ENCODE assay signal across 14 cellular contexts in genomic region chr1:8468751-8469150, GRCh38.
DNase-seq lines count a peak whose midpoint lies in the region; ATAC-seq and TF ChIP-seq lines count a peak whose summit lies in the region.
"Had no signal": no experiment of that assay in that cellular context is flagged by ENCODE, and none has a peak within 500 bp of the region (broad histone marks: within the 10 kb centered on the region; RNA-seq: fewer than 3 reads in every experiment).

No MANE protein-coding gene starts in this region.

- peaks cover 48% of the 10 kb centered on the region for H3K79me2 ChIP-seq in GM23338 (replicated peaks; ENCODE audit: insufficient read depth)

- no peak for ATAC-seq in GM23338
- ATAC-seq in left lobe of liver = peak; percentile 48
- peak in 3 of 4 donors; percentile 13 to 48 (median 33) for ATAC-seq in right lobe of liver
- ATAC-seq in HG03439 (IDR thresholded peaks at IDR 0.05; ENCODE audit: unreplicated experiment) = no peak
- ATAC-seq in GM19328 (IDR thresholded peaks at IDR 0.05; ENCODE audit: unreplicated experiment) = no peak
- ATAC-seq: HCT116 had no signal

- DNase-seq in Caco-2 (no peak), GM23338 (ENCODE audit: low spot score) (no peak), left lobe of liver (ENCODE audit: low spot score) (no peak), right lobe of liver (no peak), dedifferentiated amniotic fluid mesenchymal stem cell (ENCODE audit: extremely low spot score) (no peak)
- DNase-seq: C1 segment of cervical spinal cord; CD4-positive, alpha-beta memory T cell; COR-L47; DMS79 treated with DMSO at 0.1 percent for 48 hours; GF-D8; H7 had no signal

- 44% methylated on average over 4 of the region's 4 CpGs for WGBS in right lobe of liver (ENCODE audit: insufficient coverage, low coverage, low lambda C conversion rate, missing lambda C conversion rate)

- no peaks in the 10 kb centered on the region for H3K9me2 ChIP-seq in GM23338 (ENCODE audit: insufficient read depth)

- no peaks in the 10 kb centered on the region for H3K9me3 Mint-ChIP-seq in Caco-2 (ENCODE audit: unreplicated experiment)
- no peaks in the 10 kb centered on the region for H3K9me3 Mint-ChIP-seq in GM23338
- H3K9me3 Mint-ChIP-seq: CD4-positive, alpha-beta memory T cell had no signal

- H3K4me3 ChIP-seq in Caco-2 (ENCODE audit: low read depth, low read length) (no peak overlapping the region), GM23338 (no peak overlapping the region), right lobe of liver (no peak overlapping the region)

- H3K27ac Mint-ChIP-seq in Caco-2 (ENCODE audit: unreplicated experiment) = peak overlapping the region; percentile 14
- H3K27ac Mint-ChIP-seq in GM23338 = peak overlapping the region; percentile 66; the same call in 1 of the 2 replicates
- H3K27ac Mint-ChIP-seq: CD4-positive, alpha-beta memory T cell had no signal

- H3K27ac ChIP-seq in GM23338 (ENCODE audit: low read depth) (0 out of 2 replicates have a peak overlapping the region, but pooled peaks have one; percentile 6), right lobe of liver (peak overlapping the region in 1 of 3 donors; percentile 6)

- TF ChIP-seq POLR2A in right lobe of liver (IDR thresholded peaks at IDR 0.05) = no peak

- H3F3A ChIP-seq in GM23338 (replicated peaks; ENCODE audit: low read depth) = no peaks in the 10 kb centered on the region; the same call in 1 of the 2 replicates

- no peak overlapping the region for H2AFZ ChIP-seq in GM23338

- intact Hi-C loops in Caco-2 (cut with micrococcal nuclease; ENCODE audit: unreplicated experiment) (no loop called here), right lobe of liver (cut with DNase I) (no loop called here)

- H3K4me2 ChIP-seq in GM23338 = no peak overlapping the region

- peaks cover 32% of the 10 kb centered on the region for H3K4me1 ChIP-seq in Caco-2
- H3K4me1 ChIP-seq in GM23338 (ENCODE audit: insufficient read depth) = peaks cover 50% of the 10 kb centered on the region
- H3K4me1 ChIP-seq in right lobe of liver = peaks cover 0 to 38% (median 16%) of the 10 kb centered on the region in 4 donors

- H3K36me3 ChIP-seq in Caco-2 (ENCODE audit: control insufficient read depth, insufficient read depth, low read length) (no peaks in the 10 kb centered on the region), GM23338 (ENCODE audit: insufficient read depth) (no peaks in the 10 kb centered on the region), right lobe of liver (no peaks in the 10 kb centered on the region)

- H3K9me3 ChIP-seq in Caco-2 = no peaks in the 10 kb centered on the region
- H3K9me3 ChIP-seq in right lobe of liver = no peaks in the 10 kb centered on the region

- H4K20me1 ChIP-seq in GM23338 (replicated peaks; ENCODE audit: insufficient read depth) = peaks cover 6% of the 10 kb centered on the region; the same call in 1 of the 2 replicates

- H3K36me3 Mint-ChIP-seq in Caco-2 (ENCODE audit: insufficient read depth, unreplicated experiment) (peaks cover 39% of the 10 kb centered on the region), GM23338 (ENCODE audit: low read depth) (peaks cover 4% of the 10 kb centered on the region; the same call in 2 of the 3 replicates)

- H3K4me1 Mint-ChIP-seq in Caco-2 (ENCODE audit: low read depth, unreplicated experiment) = peaks cover 35% of the 10 kb centered on the region
- peaks cover 53% of the 10 kb centered on the region for H3K4me1 Mint-ChIP-seq in GM23338

- no peak overlapping the region for H3K4me3 Mint-ChIP-seq in Caco-2 (ENCODE audit: unreplicated experiment)
- H3K4me3 Mint-ChIP-seq in GM23338 = no peak overlapping the region
- H3K4me3 Mint-ChIP-seq: CD4-positive, alpha-beta memory T cell had no signal

- H3K27me3 Mint-ChIP-seq in Caco-2 (ENCODE audit: insufficient read depth, unreplicated experiment) (no peaks in the 10 kb centered on the region), GM23338 (ENCODE audit: insufficient read depth, low read depth, poor library complexity) (peaks cover 12% of the 10 kb centered on the region)
- H3K27me3 Mint-ChIP-seq: CD4-positive, alpha-beta memory T cell had no signal

- CTCF ChIA-PET in Caco-2 (lab: Charles Lee) = interaction anchor here (1.2 kb wide), 1 partner anchor 60 kb away, joined by 4 read pairs; no protein-coding TSS in a partner anchor

- no TSS peak for BruUV-seq in Caco-2 (replicated peaks; lab: Mats Ljungman, UMichigan)

- POLR2A ChIA-PET in Caco-2 (lab: Charles Lee) = interaction anchor here (0.6 kb wide), 1 partner anchor 257 kb away, joined by 16 read pairs; no protein-coding TSS in a partner anchor

- H3K27me3 ChIP-seq in Caco-2 (replicated peaks; ENCODE audit: control insufficient read depth, insufficient read depth, low read length) (no peaks in the 10 kb centered on the region), GM23338 (ENCODE audit: insufficient read depth) (no peaks in the 10 kb centered on the region), right lobe of liver (no peaks in the 10 kb centered on the region)

- TF ChIP-seq CTCF in Caco-2 (IDR thresholded peaks at IDR 0.05; ENCODE audit: insufficient read depth in 1 of 2, low read depth in 1 of 2, low read length in 1 of 2, severe bottlenecking in 1 of 2, unreplicated experiment in 1 of 2) = no peak
- TF ChIP-seq CTCF in GM23338 (conservative IDR thresholded peaks at IDR 0.05; ENCODE audit: low read depth in 2 of 2) = no peak
- no peak for TF ChIP-seq CTCF in right lobe of liver (IDR thresholded peaks at IDR 0.05)

TF ChIP-seq in GM23338, 12 proteins besides CTCF, POLR2A, EP300 and RAD21 (continues in another document):
- TF ChIP-seq, protein P1, sequence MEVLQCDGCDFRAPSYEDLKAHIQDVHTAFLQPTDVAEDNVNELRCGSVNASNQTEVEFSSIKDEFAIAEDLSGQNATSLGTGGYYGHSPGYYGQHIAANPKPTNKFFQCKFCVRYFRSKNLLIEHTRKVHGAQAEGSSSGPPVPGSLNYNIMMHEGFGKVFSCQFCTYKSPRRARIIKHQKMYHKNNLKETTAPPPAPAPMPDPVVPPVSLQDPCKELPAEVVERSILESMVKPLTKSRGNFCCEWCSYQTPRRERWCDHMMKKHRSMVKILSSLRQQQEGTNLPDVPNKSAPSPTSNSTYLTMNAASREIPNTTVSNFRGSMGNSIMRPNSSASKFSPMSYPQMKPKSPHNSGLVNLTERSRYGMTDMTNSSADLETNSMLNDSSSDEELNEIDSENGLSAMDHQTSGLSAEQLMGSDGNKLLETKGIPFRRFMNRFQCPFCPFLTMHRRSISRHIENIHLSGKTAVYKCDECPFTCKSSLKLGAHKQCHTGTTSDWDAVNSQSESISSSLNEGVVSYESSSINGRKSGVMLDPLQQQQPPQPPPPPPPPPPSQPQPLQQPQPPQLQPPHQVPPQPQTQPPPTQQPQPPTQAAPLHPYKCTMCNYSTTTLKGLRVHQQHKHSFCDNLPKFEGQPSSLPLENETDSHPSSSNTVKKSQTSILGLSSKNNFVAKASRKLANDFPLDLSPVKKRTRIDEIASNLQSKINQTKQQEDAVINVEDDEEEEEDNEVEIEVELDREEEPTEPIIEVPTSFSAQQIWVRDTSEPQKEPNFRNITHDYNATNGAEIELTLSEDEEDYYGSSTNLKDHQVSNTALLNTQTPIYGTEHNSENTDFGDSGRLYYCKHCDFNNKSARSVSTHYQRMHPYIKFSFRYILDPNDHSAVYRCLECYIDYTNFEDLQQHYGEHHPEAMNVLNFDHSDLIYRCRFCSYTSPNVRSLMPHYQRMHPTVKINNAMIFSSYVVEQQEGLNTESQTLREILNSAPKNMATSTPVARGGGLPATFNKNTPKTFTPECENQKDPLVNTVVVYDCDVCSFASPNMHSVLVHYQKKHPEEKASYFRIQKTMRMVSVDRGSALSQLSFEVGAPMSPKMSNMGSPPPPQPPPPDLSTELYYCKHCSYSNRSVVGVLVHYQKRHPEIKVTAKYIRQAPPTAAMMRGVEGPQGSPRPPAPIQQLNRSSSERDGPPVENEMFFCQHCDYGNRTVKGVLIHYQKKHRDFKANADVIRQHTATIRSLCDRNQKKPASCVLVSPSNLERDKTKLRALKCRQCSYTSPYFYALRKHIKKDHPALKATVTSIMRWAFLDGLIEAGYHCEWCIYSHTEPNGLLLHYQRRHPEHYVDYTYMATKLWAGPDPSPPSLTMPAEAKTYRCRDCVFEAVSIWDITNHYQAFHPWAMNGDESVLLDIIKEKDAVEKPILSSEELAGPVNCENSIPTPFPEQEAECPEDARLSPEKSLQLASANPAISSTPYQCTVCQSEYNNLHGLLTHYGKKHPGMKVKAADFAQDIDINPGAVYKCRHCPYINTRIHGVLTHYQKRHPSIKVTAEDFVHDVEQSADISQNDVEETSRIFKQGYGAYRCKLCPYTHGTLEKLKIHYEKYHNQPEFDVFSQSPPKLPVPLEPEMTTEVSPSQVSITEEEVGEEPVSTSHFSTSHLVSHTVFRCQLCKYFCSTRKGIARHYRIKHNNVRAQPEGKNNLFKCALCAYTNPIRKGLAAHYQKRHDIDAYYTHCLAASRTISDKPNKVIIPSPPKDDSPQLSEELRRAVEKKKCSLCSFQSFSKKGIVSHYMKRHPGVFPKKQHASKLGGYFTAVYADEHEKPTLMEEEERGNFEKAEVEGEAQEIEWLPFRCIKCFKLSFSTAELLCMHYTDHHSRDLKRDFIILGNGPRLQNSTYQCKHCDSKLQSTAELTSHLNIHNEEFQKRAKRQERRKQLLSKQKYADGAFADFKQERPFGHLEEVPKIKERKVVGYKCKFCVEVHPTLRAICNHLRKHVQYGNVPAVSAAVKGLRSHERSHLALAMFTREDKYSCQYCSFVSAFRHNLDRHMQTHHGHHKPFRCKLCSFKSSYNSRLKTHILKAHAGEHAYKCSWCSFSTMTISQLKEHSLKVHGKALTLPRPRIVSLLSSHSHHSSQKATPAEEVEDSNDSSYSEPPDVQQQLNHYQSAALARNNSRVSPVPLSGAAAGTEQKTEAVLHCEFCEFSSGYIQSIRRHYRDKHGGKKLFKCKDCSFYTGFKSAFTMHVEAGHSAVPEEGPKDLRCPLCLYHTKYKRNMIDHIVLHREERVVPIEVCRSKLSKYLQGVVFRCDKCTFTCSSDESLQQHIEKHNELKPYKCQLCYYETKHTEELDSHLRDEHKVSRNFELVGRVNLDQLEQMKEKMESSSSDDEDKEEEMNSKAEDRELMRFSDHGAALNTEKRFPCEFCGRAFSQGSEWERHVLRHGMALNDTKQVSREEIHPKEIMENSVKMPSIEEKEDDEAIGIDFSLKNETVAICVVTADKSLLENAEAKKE (CRISPR knock-in tag; IDR thresholded peaks at IDR 0.05) = no peak
- TF ChIP-seq NANOG (IDR thresholded peaks at IDR 0.05; ENCODE audit: borderline replicate concordance) = no peak
- no peak for TF ChIP-seq EZH2 (IDR thresholded peaks at IDR 0.05; ENCODE audit: low read depth, unreplicated experiment)
- no peak for TF ChIP-seq JUNB (IDR thresholded peaks at IDR 0.05; ENCODE audit: unreplicated experiment)
- TF ChIP-seq STAT1 (IDR thresholded peaks at IDR 0.05; ENCODE audit: unreplicated experiment) = no peak

Comparison
In these comparisons a context has a peak if more than half of its experiments do, and no peak if none do; other contexts are left out.
1. ATAC-seq: peak in left lobe of liver (single experiment) and right lobe of liver (3 of 4); none in GM23338 (single experiment), HG03439 (single experiment) and GM19328 (single experiment).